ENCODE assay signal across 9 cellular contexts in the genomic region with DNA sequence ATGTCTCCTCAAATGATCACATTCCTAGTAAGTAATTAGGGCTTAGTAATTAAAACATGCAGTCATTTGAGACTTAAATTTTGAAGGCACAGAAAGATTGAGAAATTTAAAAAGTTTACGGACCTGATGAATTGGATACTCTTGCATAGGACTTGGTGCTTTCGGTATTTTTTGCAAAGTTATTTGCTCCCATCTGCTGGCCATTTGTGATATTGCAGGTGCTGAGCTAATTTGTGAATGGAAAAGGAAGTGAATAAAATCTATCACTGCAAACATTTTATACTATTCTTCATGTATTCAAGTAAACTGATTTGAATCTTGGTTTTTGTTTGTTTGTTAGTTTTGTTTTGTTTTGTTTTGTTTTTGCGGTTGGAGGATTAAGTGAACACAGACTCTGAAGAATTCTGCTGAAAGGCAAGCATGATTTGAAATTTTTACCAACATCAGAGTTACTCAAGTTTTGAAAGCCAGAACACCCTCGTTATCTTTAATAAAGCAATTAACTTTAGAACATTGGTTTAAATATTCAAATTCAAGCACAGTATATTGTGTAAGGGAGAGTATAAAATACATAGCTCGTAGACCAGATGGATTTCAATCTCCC.
A peak's percentile ranks its signal among the peaks of the same experiment; 100 is the strongest.
DNase-seq lines count a peak whose midpoint lies in the region; ATAC-seq and TF ChIP-seq lines count a peak whose summit lies in the region.
"Had no signal": no experiment of that assay in that cellular context is flagged by ENCODE, and none has a peak within 500 bp of the region (broad histone marks: within the 10 kb centered on the region; RNA-seq: fewer than 3 reads in every experiment).

No MANE protein-coding gene starts in this region.

- H3K27ac ChIP-seq in Karpas-422 (ENCODE audit: low read length) (no peak overlapping the region), liver (ENCODE audit: low read depth in 1 of 2, low read length in 2 of 2) (no peak overlapping the region)
- H3K27ac ChIP-seq: BLaER1 treated with 17β-estradiol and CSF1 and Interleukin-3, amounts not matched to agents 10 nM and 100 nM had no signal

- no peak for ATAC-seq in HG03571 (IDR thresholded peaks at IDR 0.05; ENCODE audit: unreplicated experiment)

- H3K9ac ChIP-seq in Karpas-422 (ENCODE audit: low read length) (no peak overlapping the region), liver (ENCODE audit: low read depth in 1 of 2, low read length in 2 of 2) (no peak overlapping the region)
- H3K9ac ChIP-seq: BLaER1 treated with 17β-estradiol and CSF1 and Interleukin-3, amounts not matched to agents 10 nM and 100 nM had no signal

- peak; percentile 46 for DNase-seq in DMS79 treated with DMSO at 0.1 percent for 48 hours (lab: John Stamatoyannopoulos, UW)
- no peak for DNase-seq in DMS79 (lab: John Stamatoyannopoulos, UW)
- peak; percentile 80 for DNase-seq in Karpas-422
- DNase-seq in T follicular helper cell (ENCODE audit: low read depth): peak; percentile 4
- peak; percentile 3 for DNase-seq in central memory CD4-positive, alpha-beta T cell
- DNase-seq in stimulated activated CD8-positive, alpha-beta memory T cell treated with anti-CD3 and anti-CD28 coated beads, Interleukin-15, amount 100 ng/mL, for 1 hour (ENCODE audit: low read depth): peak; percentile 14

- H4K20me1 ChIP-seq in Karpas-422 (ENCODE audit: insufficient read depth, low read depth, low read length): no peaks in the 10 kb centered on the region
- H4K20me1 ChIP-seq: BLaER1 treated with 17β-estradiol and CSF1 and Interleukin-3, amounts not matched to agents 10 nM and 100 nM had no signal

- no peaks in the 10 kb centered on the region for H3K9me2 ChIP-seq in Karpas-422 (replicated peaks; ENCODE audit: insufficient read depth, low read length)

- H3K9me3 ChIP-seq in Karpas-422 (ENCODE audit: low read length) (no peaks in the 10 kb centered on the region), liver (ENCODE audit: control insufficient read depth in 4 of 4, low read length in 3 of 4) (no peaks in the 10 kb centered on the region)
- H3K9me3 ChIP-seq: BLaER1 treated with 17β-estradiol and CSF1 and Interleukin-3, amounts not matched to agents 10 nM and 100 nM had no signal

- H3K36me3 ChIP-seq in Karpas-422 (ENCODE audit: insufficient read depth, low read length) (no peaks in the 10 kb centered on the region), liver (ENCODE audit: control insufficient read depth in 4 of 4, insufficient read depth in 3 of 4, low read depth in 1 of 4, low read length in 3 of 4) (no peaks in the 10 kb centered on the region)
- H3K36me3 ChIP-seq: BLaER1 treated with 17β-estradiol and CSF1 and Interleukin-3, amounts not matched to agents 10 nM and 100 nM had no signal

- H3K27me3 ChIP-seq in Karpas-422 (ENCODE audit: low read length) (no peaks in the 10 kb centered on the region), liver (ENCODE audit: control insufficient read depth in 4 of 4, insufficient read depth in 4 of 4, low read length in 3 of 4) (peaks cover 0 to 8% (median 0%) of the 10 kb centered on the region in 4 donors)

- H3K4me1 ChIP-seq in Karpas-422 (ENCODE audit: low read length) (no peaks in the 10 kb centered on the region), liver (ENCODE audit: control insufficient read depth in 4 of 4, insufficient read depth in 4 of 4, low read length in 3 of 4) (no peaks in the 10 kb centered on the region)
- H3K4me1 ChIP-seq: BLaER1 treated with 17β-estradiol and CSF1 and Interleukin-3, amounts not matched to agents 10 nM and 100 nM had no signal

- TF ChIP-seq RAD21 in liver (IDR thresholded peaks at IDR 0.05): peak; percentile 89 to 91

- H3K79me2 ChIP-seq in Karpas-422 (ENCODE audit: low read length): no peaks in the 10 kb centered on the region

- 21% methylated on average over 5 of the region's 5 CpGs for WGBS in liver

- H2AFZ ChIP-seq in Karpas-422 (ENCODE audit: low read length): no peak overlapping the region

- peak; percentile 97 for TF ChIP-seq CTCF in liver (IDR thresholded peaks at IDR 0.05; ENCODE audit: low read depth, low read length, missing input control)

- H3K4me2 ChIP-seq in Karpas-422 (ENCODE audit: low read depth, low read length, poor library complexity, severe bottlenecking): no peak overlapping the region
- H3K4me2 ChIP-seq: BLaER1 treated with 17β-estradiol and CSF1 and Interleukin-3, amounts not matched to agents 10 nM and 100 nM had no signal

- no peak overlapping the region for H3K4me3 ChIP-seq in Karpas-422 (ENCODE audit: low read length)
- no peak overlapping the region for H3K4me3 ChIP-seq in liver (ENCODE audit: low read depth in 1 of 3, low read length in 3 of 3)
- H3K4me3 ChIP-seq: BLaER1 treated with 17β-estradiol and CSF1 and Interleukin-3, amounts not matched to agents 10 nM and 100 nM had no signal

TF ChIP-seq in liver, 16 proteins besides CTCF, POLR2A, EP300 and RAD21:
- no peak for TF ChIP-seq MAX (IDR thresholded peaks at IDR 0.05)
- TF ChIP-seq EGR1 (IDR thresholded peaks at IDR 0.05; ENCODE audit: low read depth in 2 of 2): no peak
- TF ChIP-seq TAF1 (conservative IDR thresholded peaks at IDR 0.05): no peak
- TF ChIP-seq, protein P1, sequence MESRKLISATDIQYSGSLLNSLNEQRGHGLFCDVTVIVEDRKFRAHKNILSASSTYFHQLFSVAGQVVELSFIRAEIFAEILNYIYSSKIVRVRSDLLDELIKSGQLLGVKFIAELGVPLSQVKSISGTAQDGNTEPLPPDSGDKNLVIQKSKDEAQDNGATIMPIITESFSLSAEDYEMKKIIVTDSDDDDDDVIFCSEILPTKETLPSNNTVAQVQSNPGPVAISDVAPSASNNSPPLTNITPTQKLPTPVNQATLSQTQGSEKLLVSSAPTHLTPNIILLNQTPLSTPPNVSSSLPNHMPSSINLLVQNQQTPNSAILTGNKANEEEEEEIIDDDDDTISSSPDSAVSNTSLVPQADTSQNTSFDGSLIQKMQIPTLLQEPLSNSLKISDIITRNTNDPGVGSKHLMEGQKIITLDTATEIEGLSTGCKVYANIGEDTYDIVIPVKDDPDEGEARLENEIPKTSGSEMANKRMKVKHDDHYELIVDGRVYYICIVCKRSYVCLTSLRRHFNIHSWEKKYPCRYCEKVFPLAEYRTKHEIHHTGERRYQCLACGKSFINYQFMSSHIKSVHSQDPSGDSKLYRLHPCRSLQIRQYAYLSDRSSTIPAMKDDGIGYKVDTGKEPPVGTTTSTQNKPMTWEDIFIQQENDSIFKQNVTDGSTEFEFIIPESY (IDR thresholded peaks at IDR 0.05): no peak
- TF ChIP-seq GABPA (IDR thresholded peaks at IDR 0.05 in 1 of 2, conservative IDR thresholded peaks at IDR 0.05 in 1 of 2): no peak
- TF ChIP-seq, protein P2, sequence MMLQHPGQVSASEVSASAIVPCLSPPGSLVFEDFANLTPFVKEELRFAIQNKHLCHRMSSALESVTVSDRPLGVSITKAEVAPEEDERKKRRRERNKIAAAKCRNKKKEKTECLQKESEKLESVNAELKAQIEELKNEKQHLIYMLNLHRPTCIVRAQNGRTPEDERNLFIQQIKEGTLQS (IDR thresholded peaks at IDR 0.05): no peak
- no peak for TF ChIP-seq NR2F2 (IDR thresholded peaks at IDR 0.05)
- no peak for TF ChIP-seq HNF4A (conservative IDR thresholded peaks at IDR 0.05)
- TF ChIP-seq SP1 (IDR thresholded peaks at IDR 0.05): no peak
- no peak for TF ChIP-seq FOXA1 (IDR thresholded peaks at IDR 0.05)
- no peak for TF ChIP-seq YY1 (IDR thresholded peaks at IDR 0.05)
- TF ChIP-seq REST (IDR thresholded peaks at IDR 0.05): no peak
- no peak for TF ChIP-seq HNF4G (IDR thresholded peaks at IDR 0.05)
- TF ChIP-seq JUND (IDR thresholded peaks at IDR 0.05): no peak
